ENCODE assay signal across 21 cellular contexts in genomic region chr3:147713234-147714133, GRCh38.
DNase-seq lines count a peak whose midpoint lies in the region; ATAC-seq, FAIRE-seq and TF ChIP-seq lines count a peak whose summit lies in the region.
"Had no signal": no experiment of that assay in that cellular context is flagged by ENCODE, and none has a peak within 500 bp of the region (broad histone marks: within the 10 kb centered on the region; RNA-seq: fewer than 3 reads in every experiment).

No MANE protein-coding gene starts in this region.

- TF ChIP-seq EP300 in HepG2 (IDR thresholded peaks at IDR 0.05; ENCODE audit: low read depth in 2 of 2, low read length in 2 of 2) (no peak), HepG2 (CRISPR knock-in tag; IDR thresholded peaks at IDR 0.05; ENCODE audit: borderline replicate concordance) (no peak)

- H3K27me3 ChIP-seq in HepG2 (ENCODE audit: control insufficient read depth in 1 of 2, insufficient read depth in 2 of 2, low read length in 2 of 2): no peaks in the 10 kb centered on the region
- H3K27me3 ChIP-seq in right lobe of liver: no peaks in the 10 kb centered on the region
- no peaks in the 10 kb centered on the region for H3K27me3 ChIP-seq in astrocyte (ENCODE audit: insufficient read depth, low read length)

- H3K79me2 ChIP-seq in HepG2 (ENCODE audit: insufficient read depth, low read length) (no peaks in the 10 kb centered on the region), astrocyte (ENCODE audit: insufficient read depth, low read length) (no peaks in the 10 kb centered on the region)

- in situ Hi-C loops in HepG2 (cut with HindIII; ENCODE audit: extremely low pct_ligation_motif_present, low pct_unique_long_range_greater_than_20kb): no loop called here

- CTCF ChIA-PET in HepG2 (lab: Yijun Ruan, JAX; ENCODE audit: low intra/inter-chr PET ratio, low total read pairs): no interaction called here

- H2AFZ ChIP-seq in HepG2 (ENCODE audit: low read length) (no peak overlapping the region), astrocyte (ENCODE audit: low read depth, low read length) (no peak overlapping the region)
- H2AFZ ChIP-seq: PC-9 had no signal

- no peaks in the 10 kb centered on the region for H3K36me3 ChIP-seq in HepG2 (replicated peaks in 1 of 2; ENCODE audit: control insufficient read depth in 1 of 2, insufficient read depth in 2 of 2, low read length in 2 of 2)
- H3K36me3 ChIP-seq in right lobe of liver: no peaks in the 10 kb centered on the region
- H3K36me3 ChIP-seq in astrocyte (ENCODE audit: insufficient read depth, low read length): no peaks in the 10 kb centered on the region

- H3K4me3 ChIP-seq in HepG2 (replicated peaks in 1 of 3; ENCODE audit: insufficient read depth in 1 of 3, low read depth in 2 of 3, low read length in 3 of 3): no peak overlapping the region
- H3K4me3 ChIP-seq in right lobe of liver: no peak overlapping the region
- no peak overlapping the region for H3K4me3 ChIP-seq in astrocyte (ENCODE audit: insufficient read depth, low read depth, low read length)
- H3K4me3 ChIP-seq: A549, PC-9, SK-N-MC had no signal

- no peak overlapping the region for H3K27ac Mint-ChIP-seq in astrocyte (ENCODE audit: unreplicated experiment)
- H3K27ac Mint-ChIP-seq: IgD-negative memory B cell had no signal

- intact Hi-C loops in HepG2 (cut with micrococcal nuclease; ENCODE audit: unreplicated experiment): no loop called here
- intact Hi-C loops in right lobe of liver (cut with DNase I): no loop called here
- intact Hi-C loops in left ventricle myocardium superior (cut with micrococcal nuclease): no loop called here

- no peak for TF ChIP-seq RAD21 in HepG2 (CRISPR knock-in tag; IDR thresholded peaks at IDR 0.05)

- no peaks in the 10 kb centered on the region for H3K4me1 Mint-ChIP-seq in astrocyte (ENCODE audit: low read depth, unreplicated experiment)
- H3K4me1 Mint-ChIP-seq: IgD-negative memory B cell had no signal

- H3K9ac ChIP-seq in HepG2 (ENCODE audit: insufficient read depth, low read depth, low read length): no peak overlapping the region
- no peak overlapping the region for H3K9ac ChIP-seq in astrocyte (ENCODE audit: low read length)

- no peaks in the 10 kb centered on the region for H3K27me3 Mint-ChIP-seq in astrocyte (ENCODE audit: low read depth, unreplicated experiment)
- H3K27me3 Mint-ChIP-seq: IgD-negative memory B cell had no signal

- BruUV-seq in HepG2 (replicated peaks; lab: Mats Ljungman, UMichigan): no TSS peak

- WGBS in HepG2 (ENCODE audit: low lambda C conversion rate): 7% methylated on average over 1 of the region's 7 CpGs
- 59% methylated on average over 5 of the region's 7 CpGs for WGBS in right lobe of liver (ENCODE audit: insufficient coverage, low coverage, low lambda C conversion rate, missing lambda C conversion rate)

- TF ChIP-seq POLR2A in HepG2 (IDR thresholded peaks at IDR 0.05; ENCODE audit: insufficient read depth in 1 of 2, low read depth in 2 of 2, low read length in 2 of 2) (no peak), right lobe of liver (IDR thresholded peaks at IDR 0.05) (no peak)

- H3K36me3 Mint-ChIP-seq in astrocyte (ENCODE audit: low read depth, unreplicated experiment): no peaks in the 10 kb centered on the region
- H3K36me3 Mint-ChIP-seq: IgD-negative memory B cell had no signal

- no peak overlapping the region for H3K27ac ChIP-seq in HepG2 (ENCODE audit: extremely low read length, insufficient read depth, low read length)
- H3K27ac ChIP-seq in right lobe of liver: no peak overlapping the region
- no peak overlapping the region for H3K27ac ChIP-seq in astrocyte (ENCODE audit: low read depth, low read length)
- H3K27ac ChIP-seq: A549, C4-2B, PC-9, SK-N-MC had no signal

- H3K4me1 ChIP-seq in HepG2 (ENCODE audit: insufficient read depth, low read length) (peaks cover 27% of the 10 kb centered on the region), right lobe of liver (no peaks in the 10 kb centered on the region), astrocyte (ENCODE audit: insufficient read depth, low read length) (no peaks in the 10 kb centered on the region)
- H3K4me1 ChIP-seq: A549 had no signal

- H3K4me2 ChIP-seq in HepG2 (ENCODE audit: low read depth, low read length) (peak overlapping the region; percentile 27; the same call in 1 of the 2 replicates), astrocyte (ENCODE audit: low read length) (no peak overlapping the region)
- H3K4me2 ChIP-seq: A549, PC-9 had no signal

- ATAC-seq in HepG2 (peak; percentile 28; the same call in 2 of the 3 replicates), right lobe of liver (no peak), left ventricle myocardium superior (peak; percentile 80), HG02970 (IDR thresholded peaks at IDR 0.05; ENCODE audit: low FRiP score, unreplicated experiment) (no peak)
- ATAC-seq: A549 had no signal

- POLR2A ChIA-PET in HepG2 (lab: Yijun Ruan, JAX): no interaction called here

- H4K20me1 ChIP-seq in HepG2 (ENCODE audit: insufficient read depth, low read length) (no peaks in the 10 kb centered on the region), astrocyte (ENCODE audit: insufficient read depth, low read length) (no peaks in the 10 kb centered on the region)

- DNase-seq in HepG2 (ENCODE audit: low spot score) (no peak), right lobe of liver (no peak), astrocyte (ENCODE audit: low read depth) (peak; percentile 12), left ventricle myocardium superior (no peak), NCI-H345 (lab: John Stamatoyannopoulos, UW) (no peak), NCI-H1436 treated with DMSO at 0.1 percent for 48 hours (lab: John Stamatoyannopoulos, UW) (no peak)
- no peak for DNase-seq in activated CD4-positive, alpha-beta T cell treated with anti-CD3 and anti-CD28 coated beads, Interleukin-2, amount 50 U/mL, for 48 hours
- DNase-seq: DMS153; EL; GOT3; NCI-H1436; NCI-H226; NCI-H526 treated with DMSO at 0.1 percent for 48 hours; NK-92 treated with Interleukin-12 subunit alpha and Interleukin-12 subunit beta, amount 100 ng/mL, for 24 hours; PC-9 had no signal

- peaks cover 2% of the 10 kb centered on the region for H3K9me3 Mint-ChIP-seq in astrocyte (ENCODE audit: unreplicated experiment)

- no peak overlapping the region for H3K4me3 Mint-ChIP-seq in astrocyte (ENCODE audit: unreplicated experiment)
- H3K4me3 Mint-ChIP-seq: IgD-negative memory B cell had no signal

- H3K9me3 ChIP-seq in HepG2 (ENCODE audit: low read length) (no peaks in the 10 kb centered on the region), right lobe of liver (no peaks in the 10 kb centered on the region), astrocyte (ENCODE audit: insufficient read depth, low read depth, low read length) (no peaks in the 10 kb centered on the region)
- H3K9me3 ChIP-seq: A549 had no signal

- FAIRE-seq in HepG2 (lab: Jason Lieb, UNC) (no peak), astrocyte (lab: Jason Lieb, UNC) (no peak)
- FAIRE-seq: A549, GM19239 had no signal

- TF ChIP-seq CTCF in HepG2 (CRISPR knock-in tag; IDR thresholded peaks at IDR 0.05) (no peak), right lobe of liver (IDR thresholded peaks at IDR 0.05) (no peak), astrocyte (IDR thresholded peaks at IDR 0.05; ENCODE audit: insufficient read depth, low read depth, low read length) (no peak)

TF ChIP-seq in HepG2, 621 proteins besides CTCF, POLR2A, EP300 and RAD21 (continues in another document):
- TF ChIP-seq ZNF644 (CRISPR knock-in tag; IDR thresholded peaks at IDR 0.05; ENCODE audit: low read depth) (no peak), NKX3-1 (CRISPR knock-in tag; IDR thresholded peaks at IDR 0.05) (no peak), FOXO4 (CRISPR knock-in tag; conservative IDR thresholded peaks at IDR 0.05) (no peak), SRY (CRISPR knock-in tag; IDR thresholded peaks at IDR 0.05) (no peak), BRD4 (CRISPR knock-in tag; IDR thresholded peaks at IDR 0.05) (no peak), ZNF160 (CRISPR knock-in tag; IDR thresholded peaks at IDR 0.05) (no peak)

Comparison
In these comparisons a context has a peak if more than half of its experiments do, and no peak if none do; other contexts are left out.
1. ATAC-seq: peak in HepG2 (single experiment) and left ventricle myocardium superior (single experiment); none in right lobe of liver (0 of 4) and HG02970 (single experiment).